In genomic region chr6:44452725-44453124, GRCh38 we compare ENCODE assay signal across 11 cellular contexts.
DNase-seq lines count a peak whose midpoint lies in the region; ATAC-seq and TF ChIP-seq lines count a peak whose summit lies in the region.
"Had no signal": no experiment of that assay in that cellular context is flagged by ENCODE, and none has a peak within 500 bp of the region (broad histone marks: within the 10 kb centered on the region; RNA-seq: fewer than 3 reads in every experiment).

No MANE protein-coding gene starts in this region.

- H3K27me3 ChIP-seq in left ventricle myocardium inferior (ENCODE audit: low read depth), result no peaks in the 10 kb centered on the region
- no peaks in the 10 kb centered on the region for H3K27me3 ChIP-seq in aorta (ENCODE audit: control insufficient read depth in 1 of 2, insufficient read depth in 2 of 2, low read length in 1 of 2)

- ATAC-seq in Right ventricle myocardium superior (ENCODE audit: poor library complexity) (no peak), HG02642 (IDR thresholded peaks at IDR 0.05; ENCODE audit: poor library complexity, unreplicated experiment) (no peak), aorta (ENCODE audit: low FRiP score) (no peak)

- no peaks in the 10 kb centered on the region for H3K9me3 ChIP-seq in left ventricle myocardium inferior (replicated peaks)
- H3K9me3 ChIP-seq in aorta (ENCODE audit: control insufficient read depth, low read length), result no peaks in the 10 kb centered on the region

- WGBS in aorta, 2 donors, result 77 to 81% methylated on average over 4 of the region's 4 CpGs

- intact Hi-C loops in left ventricle myocardium inferior (cut with micrococcal nuclease) (no loop called here), Right ventricle myocardium superior (cut with DNase I) (no loop called here), aorta (cut with DNase I) (no loop called here)

- H3K36me3 ChIP-seq in left ventricle myocardium inferior (peaks cover 7% of the 10 kb centered on the region), aorta (ENCODE audit: control insufficient read depth in 1 of 2, insufficient read depth in 2 of 2, low read length in 1 of 2) (peaks cover 0 to 4% of the 10 kb centered on the region in 2 donors)

- H3K27ac ChIP-seq in left ventricle myocardium inferior (replicated peaks) (peak overlapping the region; percentile 6), aorta (ENCODE audit: low read depth in 1 of 2, low read length in 2 of 2) (no peak overlapping the region)

- no peak for TF ChIP-seq CTCF in left ventricle myocardium inferior (IDR thresholded peaks at IDR 0.05; ENCODE audit: borderline replicate concordance)
- TF ChIP-seq CTCF in fibroblast of the aortic adventitia (IDR thresholded peaks at IDR 0.05; ENCODE audit: insufficient read depth, low read length), result no peak

- H3K4me1 ChIP-seq in left ventricle myocardium inferior (peaks cover 30% of the 10 kb centered on the region), aorta (ENCODE audit: control insufficient read depth in 1 of 2, insufficient read depth in 2 of 2, low read length in 2 of 2) (no peaks in the 10 kb centered on the region)

- H3K4me3 ChIP-seq in left ventricle myocardium inferior, result no peak overlapping the region
- no peak overlapping the region for H3K4me3 ChIP-seq in fibroblast of the aortic adventitia (ENCODE audit: low read depth, low read length)
- H3K4me3 ChIP-seq in aorta (ENCODE audit: low read length in 2 of 2), result no peak overlapping the region

- DNase-seq in left ventricle myocardium inferior (no peak), Right ventricle myocardium superior (no peak), SW 1271 (lab: John Stamatoyannopoulos, UW) (peak; percentile 61 to 66), fibroblast of the aortic adventitia (ENCODE audit: low read depth) (peak; percentile 73), stromal cell of bone marrow (ENCODE audit: low read depth) (peak; percentile 62), aorta (no peak)
- DNase-seq in stimulated activated CD4-positive, alpha-beta T cell treated with anti-CD3 and anti-CD28 coated beads, Interleukin-2, amount 100 ng/mL, for 24 hours, result no peak
- DNase-seq: activated T-cell treated with anti-CD3 and anti-CD28 coated beads, Interleukin-2, amount 50 U/mL, for 1 hour; NCI-H1436 treated with DMSO at 0.1 percent for 48 hours; stimulated activated CD8-positive, alpha-beta memory T cell treated with anti-CD3 and anti-CD28 coated beads, Interleukin-4, amount 100 ng/mL, for 48 hours had no signal

Comparison
In these comparisons a context has a peak if more than half of its experiments do, and no peak if none do; other contexts are left out.
1. DNase-seq: peak in SW 1271 (2 of 2), fibroblast of the aortic adventitia (single experiment) and stromal cell of bone marrow (single experiment); none in left ventricle myocardium inferior (single experiment), Right ventricle myocardium superior (single experiment), aorta (0 of 2) and stimulated activated CD4-positive, alpha-beta T cell treated with anti-CD3 and anti-CD28 coated beads, Interleukin-2, amount 100 ng/mL, for 24 hours (0 of 2).